ENCODE assay signal across 24 cellular contexts in the genomic region with DNA sequence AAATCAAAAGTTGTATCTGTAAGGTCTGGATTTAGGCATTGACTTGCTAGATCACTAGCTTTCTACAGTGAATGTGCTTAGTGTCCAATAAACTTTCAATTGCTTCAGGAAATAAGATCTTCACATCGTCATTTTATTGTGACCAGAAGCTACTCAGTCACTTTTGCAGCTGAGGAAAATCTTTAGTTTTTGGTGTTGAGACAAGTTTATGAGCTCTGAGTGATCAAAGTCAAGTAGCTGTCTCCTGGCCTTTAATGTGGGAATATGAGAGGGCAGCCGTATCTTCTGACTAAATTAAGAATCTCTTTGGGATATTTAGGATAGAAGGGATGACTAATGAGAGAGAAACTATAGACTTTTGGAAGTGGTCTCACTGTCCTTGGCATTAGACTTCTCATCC. TPM values are rescaled to one million over a fixed set of nuclear protein-coding genes. Genes with fewer than 3 reads are reported as not detected.
"Had no signal": no experiment of that assay in that cellular context is flagged by ENCODE, and none has a peak within 500 bp of the region (broad histone marks: within the 10 kb centered on the region; RNA-seq: fewer than 3 reads in every experiment).

No MANE protein-coding gene starts in this region.

- H3K27me3 ChIP-seq: colonic mucosa, gastrocnemius medialis, left lung, spleen, tibial nerve had no signal

- H3K4me1 Mint-ChIP-seq: activated CD4-positive, alpha-beta memory T cell treated with anti-CD3 and anti-CD28 coated beads, Interleukin-2, amount 10 ng/mL, durations not matched to agents 7 days and 5 days; activated CD4-positive, alpha-beta T cell treated with anti-CD3 and anti-CD28 coated beads, Interleukin-2, amount 10 ng/mL, durations not matched to agents 7 days and 5 days; activated naive CD4-positive, alpha-beta T cell treated with anti-CD3 and anti-CD28 coated beads, Interleukin-2, amount 50 U/mL, for 24 hours; activated naive CD8-positive, alpha-beta T cell treated with anti-CD3 and anti-CD28 coated beads, Interleukin-2, amount 50 U/mL, for 24 hours; central memory CD8-positive, alpha-beta T cell had no signal

- DNase-seq: activated CD4-positive, alpha-beta memory T cell treated with anti-CD3 and anti-CD28 coated beads, Interleukin-2, amount 10 ng/mL, durations not matched to agents 7 days and 5 days; activated CD4-positive, alpha-beta T cell treated with anti-CD3 and anti-CD28 coated beads for 1 hour; activated CD4-positive, alpha-beta T cell treated with anti-CD3 and anti-CD28 coated beads, Interleukin-2, amount 10 ng/mL, durations not matched to agents 7 days and 5 days; activated naive CD8-positive, alpha-beta T cell treated with anti-CD3 and anti-CD28 coated beads, Interleukin-2, amount 50 U/mL, for 24 hours; activated T-cell treated with anti-CD3 and anti-CD28 coated beads, Interleukin-2, amount 50 U/mL, for 4 hours; amygdala; colonic mucosa; effector memory CD4-positive, alpha-beta T cell; gastrocnemius medialis; hypothalamus; left lung; naive B cell; pancreas; retina; spleen; stimulated activated naive CD4-positive, alpha-beta T cell treated with Interleukin-2 at 50 U/mL for 16 hours; T-helper 17 cell; T1000 had no signal

- H3K27ac ChIP-seq: colonic mucosa, gastrocnemius medialis, left lung, pancreas, prostate gland, spleen, tibial nerve had no signal

- H3K9me3 ChIP-seq: colonic mucosa, gastrocnemius medialis, left lung, pancreas, prostate gland, spleen, tibial nerve had no signal

- ATAC-seq: activated naive CD8-positive, alpha-beta T cell treated with anti-CD3 and anti-CD28 coated beads, Interleukin-2, amount 50 U/mL, for 24 hours; activated T-cell treated with anti-CD3 and anti-CD28 coated beads, Interleukin-2, amount 50 U/mL, for 4 hours; T-helper 17 cell had no signal

- H3K4me3 Mint-ChIP-seq: activated CD4-positive, alpha-beta memory T cell treated with anti-CD3 and anti-CD28 coated beads, Interleukin-2, amount 10 ng/mL, durations not matched to agents 7 days and 5 days; activated CD4-positive, alpha-beta T cell treated with anti-CD3 and anti-CD28 coated beads, Interleukin-2, amount 10 ng/mL, durations not matched to agents 7 days and 5 days; activated naive CD4-positive, alpha-beta T cell treated with anti-CD3 and anti-CD28 coated beads, Interleukin-2, amount 50 U/mL, for 24 hours; activated naive CD8-positive, alpha-beta T cell treated with anti-CD3 and anti-CD28 coated beads, Interleukin-2, amount 50 U/mL, for 24 hours; activated T-cell treated with anti-CD3 and anti-CD28 coated beads, Interleukin-2, amount 50 U/mL, for 4 hours; central memory CD8-positive, alpha-beta T cell; mesothelial cell of epicardium; naive B cell; T-helper 17 cell had no signal

- H3K9me3 Mint-ChIP-seq: activated CD4-positive, alpha-beta memory T cell treated with anti-CD3 and anti-CD28 coated beads, Interleukin-2, amount 10 ng/mL, durations not matched to agents 7 days and 5 days; activated CD4-positive, alpha-beta T cell treated with anti-CD3 and anti-CD28 coated beads, Interleukin-2, amount 10 ng/mL, durations not matched to agents 7 days and 5 days; activated T-helper 2 cell treated with anti-CD3 and anti-CD28 coated beads, Interferon-gamma antibody, Interleukin-2, Interleukin-4, amounts not matched to agents 10 μg/mL and 5 μg/mL and 100 μg/mL, durations not matched to agents 14 hours and 24 hours and 36 hours had no signal

- H3K36me3 Mint-ChIP-seq: activated naive CD4-positive, alpha-beta T cell treated with anti-CD3 and anti-CD28 coated beads, Interleukin-2, amount 50 U/mL, for 24 hours; naive B cell had no signal

- H3K4me1 ChIP-seq: colonic mucosa, left lung, pancreas, prostate gland had no signal

- H3K36me3 ChIP-seq: colonic mucosa, gastrocnemius medialis, left lung, pancreas, prostate gland, spleen, tibial nerve had no signal

- H3K27ac Mint-ChIP-seq: activated CD4-positive, alpha-beta memory T cell treated with anti-CD3 and anti-CD28 coated beads, Interleukin-2, amount 10 ng/mL, durations not matched to agents 7 days and 5 days; activated CD4-positive, alpha-beta T cell treated with anti-CD3 and anti-CD28 coated beads, Interleukin-2, amount 10 ng/mL, durations not matched to agents 7 days and 5 days; activated naive CD4-positive, alpha-beta T cell treated with anti-CD3 and anti-CD28 coated beads, Interleukin-2, amount 50 U/mL, for 24 hours; activated naive CD8-positive, alpha-beta T cell treated with anti-CD3 and anti-CD28 coated beads, Interleukin-2, amount 50 U/mL, for 24 hours; activated T-helper 2 cell treated with anti-CD3 and anti-CD28 coated beads, Interferon-gamma antibody, Interleukin-2, Interleukin-4, amounts not matched to agents 10 μg/mL and 5 μg/mL and 100 μg/mL, durations not matched to agents 14 hours and 24 hours and 36 hours; mesothelial cell of epicardium; naive B cell; T-helper 17 cell had no signal

- H3K4me3 ChIP-seq: colonic mucosa, gastrocnemius medialis, left lung, pancreas, prostate gland, spleen, tibial nerve had no signal

RNA-seq across cellular contexts. Expression of a gene that starts 21.6 kb away (rescaled TPM):
- total RNA-seq: activated CD4-positive, alpha-beta memory T cell treated with anti-CD3 and anti-CD28 coated beads, Interleukin-2, amount 10 ng/mL, durations not matched to agents 7 days and 5 days; activated CD4-positive, alpha-beta T cell treated with anti-CD3 and anti-CD28 coated beads, Interleukin-2, amount 10 ng/mL, durations not matched to agents 7 days and 5 days had no signal
